In genomic region chr16:17304124-17304813, GRCh38 we compare ENCODE assay signal across 13 cellular contexts.
DNase-seq lines count a peak whose midpoint lies in the region; FAIRE-seq and TF ChIP-seq lines count a peak whose summit lies in the region.
"Had no signal": no experiment of that assay in that cellular context is flagged by ENCODE, and none has a peak within 500 bp of the region (broad histone marks: within the 10 kb centered on the region; RNA-seq: fewer than 3 reads in every experiment).

No MANE protein-coding gene starts in this region.

- H3K4me1 ChIP-seq in ascending aorta = peaks cover 4% of the 10 kb centered on the region in 2 donors
- H3K4me1 ChIP-seq in stomach smooth muscle (ENCODE audit: control insufficient read depth, insufficient read depth, low read length) = peaks cover 34% of the 10 kb centered on the region

- H3K9ac ChIP-seq in stomach smooth muscle (ENCODE audit: low read length in 2 of 2) = peak overlapping the region; percentile 21 to 24

- TF ChIP-seq POLR2A in GM12891 (IDR thresholded peaks at IDR 0.05; ENCODE audit: low read depth, low read length) = no peak

- H3K27me3 ChIP-seq in ascending aorta (no peaks in the 10 kb centered on the region), stomach smooth muscle (ENCODE audit: control insufficient read depth in 1 of 2, insufficient read depth in 2 of 2, low read length in 2 of 2) (no peaks in the 10 kb centered on the region)
- H3K27me3 ChIP-seq: dorsolateral prefrontal cortex had no signal

- H3K27ac ChIP-seq in ascending aorta = peak overlapping the region; percentile 52 to 57
- peak overlapping the region; percentile 77 for H3K27ac ChIP-seq in stomach smooth muscle (ENCODE audit: low read length)
- H3K27ac ChIP-seq: dorsolateral prefrontal cortex had no signal

- H3K36me3 ChIP-seq in ascending aorta (no peaks in the 10 kb centered on the region), stomach smooth muscle (ENCODE audit: control insufficient read depth in 2 of 2, insufficient read depth in 2 of 2, low read length in 2 of 2) (no peaks in the 10 kb centered on the region)

- intact Hi-C loops in ascending aorta (cut with DNase I) = no loop called here

- H3K4me3 ChIP-seq in LNCaP clone FGC (ENCODE audit: low read depth, low read length) (no peak overlapping the region), ascending aorta (no peak overlapping the region), stomach smooth muscle (ENCODE audit: low read length in 2 of 2) (peak overlapping the region in 1 of 2 donors; percentile 5)
- H3K4me3 ChIP-seq: dorsolateral prefrontal cortex had no signal

- FAIRE-seq in GM12891 (lab: Jason Lieb, UNC) = no peak

- TF ChIP-seq CTCF in LNCaP clone FGC (IDR thresholded peaks at IDR 0.05; ENCODE audit: control insufficient read depth, extremely low read depth, insufficient read depth) = no peak
- TF ChIP-seq CTCF in ascending aorta (IDR thresholded peaks at IDR 0.05) = no peak

- H3K9me3 ChIP-seq in ascending aorta (no peaks in the 10 kb centered on the region), stomach smooth muscle (ENCODE audit: control insufficient read depth in 2 of 2, low read length in 2 of 2) (no peaks in the 10 kb centered on the region)

- DNase-seq in LNCaP clone FGC (ENCODE audit: low read depth) = peak; percentile 97
- no peak for DNase-seq in ascending aorta (ENCODE audit: low spot score in 2 of 2)
- peak; percentile 31 for DNase-seq in kidney tubule cell (ENCODE audit: low spot score)
- DNase-seq in Ammon's horn (ENCODE audit: low spot score) = no peak
- DNase-seq in nucleus accumbens (lab: John Stamatoyannopoulos, UW) = no peak
- no peak for DNase-seq in GM12891 (ENCODE audit: insufficient read length, low spot score)
- DNase-seq: activated CD4-positive, CD25-positive, alpha-beta regulatory T cell treated with anti-CD3 and anti-CD28 coated beads, Interleukin-2, amount 50 U/mL, for 72 hours; activated effector memory CD4-positive, alpha-beta T cell treated with Interleukin-2 at 50 U/mL for 16 hours; dorsolateral prefrontal cortex; NCI-H187; nephron progenitor cell; stimulated activated CD4-positive, alpha-beta T cell treated with anti-CD3 and anti-CD28 coated beads, Interleukin-4, amount 100 ng/mL, for 1 hour had no signal

TF ChIP-seq in GM12891, 5 proteins besides CTCF, POLR2A, EP300 and RAD21:
- TF ChIP-seq POLR2AphosphoS5 (IDR thresholded peaks at IDR 0.05; ENCODE audit: low read depth, low read length) = no peak
- no peak for TF ChIP-seq SPI1 (IDR thresholded peaks at IDR 0.05; ENCODE audit: low read depth, low read length)
- no peak for TF ChIP-seq POU2F2 (IDR thresholded peaks at IDR 0.05; ENCODE audit: low read depth, low read length)
- no peak for TF ChIP-seq TAF1 (IDR thresholded peaks at IDR 0.05; ENCODE audit: low read depth, low read length)
- TF ChIP-seq PAX5 (IDR thresholded peaks at IDR 0.05; ENCODE audit: insufficient read depth, low read length, severe bottlenecking) = no peak

Comparison
In these comparisons a context has a peak if more than half of its experiments do, and no peak if none do; other contexts are left out.
1. DNase-seq: peak in LNCaP clone FGC (single experiment) and kidney tubule cell (single experiment); none in ascending aorta (0 of 2), Ammon's horn (single experiment), nucleus accumbens (0 of 56) and GM12891 (single experiment).